In the genomic region with DNA sequence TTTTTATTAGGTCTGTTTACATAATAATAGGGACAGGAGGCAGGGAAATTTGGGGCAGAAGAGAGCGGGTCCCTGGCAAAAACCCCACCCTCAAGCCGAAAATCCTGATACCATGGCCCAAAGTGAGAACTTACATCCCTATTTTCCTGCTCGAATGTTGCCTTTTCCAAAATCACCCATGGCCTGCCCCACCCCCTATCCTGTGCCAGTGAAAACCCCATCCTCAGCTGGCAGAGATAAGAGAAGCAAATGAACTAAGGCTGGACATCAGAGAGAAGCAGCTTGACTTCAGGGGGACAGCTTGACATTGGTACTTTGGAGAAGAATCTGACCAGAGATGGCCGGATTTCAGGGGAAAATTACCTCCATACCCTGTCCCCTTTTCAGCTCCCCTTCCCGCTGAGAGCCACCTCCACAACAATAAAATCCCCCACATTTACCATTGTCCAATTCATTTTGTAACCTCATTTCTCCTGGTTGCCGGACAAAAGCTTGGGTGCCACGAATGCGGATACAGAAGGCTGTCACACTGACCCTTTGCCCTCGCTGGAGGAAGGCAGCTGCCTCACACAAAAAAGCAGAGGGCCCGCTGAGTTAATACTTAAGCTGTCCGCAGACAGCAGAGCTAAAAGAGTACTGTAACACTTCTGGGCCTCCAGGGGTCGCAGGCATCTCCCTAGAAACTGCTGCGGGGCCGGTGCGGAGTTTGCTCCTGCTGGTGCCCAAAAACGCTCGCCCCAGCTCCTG, we compare ENCODE assay signal across 1 cellular context.
TF ChIP-seq lines count a peak whose summit lies in the region.

No MANE protein-coding gene starts in this region.

TF ChIP-seq in H1, 55 proteins besides CTCF, POLR2A, EP300 and RAD21 (continued from another document):
- TF ChIP-seq CHD1 (IDR thresholded peaks at IDR 0.05; ENCODE audit: low read depth, low read length), result no peak
- TF ChIP-seq SIRT6 (IDR thresholded peaks at IDR 0.05; ENCODE audit: low read length), result no peak
- no peak for TF ChIP-seq GTF2F1 (IDR thresholded peaks at IDR 0.05; ENCODE audit: borderline replicate concordance, low read depth, low read length)
- TF ChIP-seq NANOG (IDR thresholded peaks at IDR 0.05; ENCODE audit: insufficient read depth, low read depth, low read length, poor library complexity, severe bottlenecking), result peak; percentile 5
- no peak for TF ChIP-seq TCF12 (IDR thresholded peaks at IDR 0.05; ENCODE audit: low read depth, low read length)
- TF ChIP-seq GABPA (IDR thresholded peaks at IDR 0.05; ENCODE audit: borderline replicate concordance, insufficient read depth, low read length), result no peak
- no peak for TF ChIP-seq SP4 (IDR thresholded peaks at IDR 0.05; ENCODE audit: low read length)
- no peak for TF ChIP-seq BACH1 (IDR thresholded peaks at IDR 0.05; ENCODE audit: low read length)
- TF ChIP-seq MAFK (IDR thresholded peaks at IDR 0.05; ENCODE audit: low read depth, low read length), result no peak
- no peak for TF ChIP-seq ASH2L (IDR thresholded peaks at IDR 0.05; ENCODE audit: low read length)
- no peak for TF ChIP-seq POU5F1 (IDR thresholded peaks at IDR 0.05; ENCODE audit: low read depth, low read length)
- no peak for TF ChIP-seq EGR1 (IDR thresholded peaks at IDR 0.05; ENCODE audit: borderline replicate concordance, low read depth, low read length)
- no peak for TF ChIP-seq CEBPB (IDR thresholded peaks at IDR 0.05; ENCODE audit: low read depth, low read length)
- TF ChIP-seq RFX5 (IDR thresholded peaks at IDR 0.05; ENCODE audit: borderline replicate concordance, low read depth, low read length), result no peak
- TF ChIP-seq JUND (IDR thresholded peaks at IDR 0.05; ENCODE audit: low read length), result 0 out of 2 replicates have a peak, but pooled peaks have one; percentile 9
- TF ChIP-seq, protein P1, sequence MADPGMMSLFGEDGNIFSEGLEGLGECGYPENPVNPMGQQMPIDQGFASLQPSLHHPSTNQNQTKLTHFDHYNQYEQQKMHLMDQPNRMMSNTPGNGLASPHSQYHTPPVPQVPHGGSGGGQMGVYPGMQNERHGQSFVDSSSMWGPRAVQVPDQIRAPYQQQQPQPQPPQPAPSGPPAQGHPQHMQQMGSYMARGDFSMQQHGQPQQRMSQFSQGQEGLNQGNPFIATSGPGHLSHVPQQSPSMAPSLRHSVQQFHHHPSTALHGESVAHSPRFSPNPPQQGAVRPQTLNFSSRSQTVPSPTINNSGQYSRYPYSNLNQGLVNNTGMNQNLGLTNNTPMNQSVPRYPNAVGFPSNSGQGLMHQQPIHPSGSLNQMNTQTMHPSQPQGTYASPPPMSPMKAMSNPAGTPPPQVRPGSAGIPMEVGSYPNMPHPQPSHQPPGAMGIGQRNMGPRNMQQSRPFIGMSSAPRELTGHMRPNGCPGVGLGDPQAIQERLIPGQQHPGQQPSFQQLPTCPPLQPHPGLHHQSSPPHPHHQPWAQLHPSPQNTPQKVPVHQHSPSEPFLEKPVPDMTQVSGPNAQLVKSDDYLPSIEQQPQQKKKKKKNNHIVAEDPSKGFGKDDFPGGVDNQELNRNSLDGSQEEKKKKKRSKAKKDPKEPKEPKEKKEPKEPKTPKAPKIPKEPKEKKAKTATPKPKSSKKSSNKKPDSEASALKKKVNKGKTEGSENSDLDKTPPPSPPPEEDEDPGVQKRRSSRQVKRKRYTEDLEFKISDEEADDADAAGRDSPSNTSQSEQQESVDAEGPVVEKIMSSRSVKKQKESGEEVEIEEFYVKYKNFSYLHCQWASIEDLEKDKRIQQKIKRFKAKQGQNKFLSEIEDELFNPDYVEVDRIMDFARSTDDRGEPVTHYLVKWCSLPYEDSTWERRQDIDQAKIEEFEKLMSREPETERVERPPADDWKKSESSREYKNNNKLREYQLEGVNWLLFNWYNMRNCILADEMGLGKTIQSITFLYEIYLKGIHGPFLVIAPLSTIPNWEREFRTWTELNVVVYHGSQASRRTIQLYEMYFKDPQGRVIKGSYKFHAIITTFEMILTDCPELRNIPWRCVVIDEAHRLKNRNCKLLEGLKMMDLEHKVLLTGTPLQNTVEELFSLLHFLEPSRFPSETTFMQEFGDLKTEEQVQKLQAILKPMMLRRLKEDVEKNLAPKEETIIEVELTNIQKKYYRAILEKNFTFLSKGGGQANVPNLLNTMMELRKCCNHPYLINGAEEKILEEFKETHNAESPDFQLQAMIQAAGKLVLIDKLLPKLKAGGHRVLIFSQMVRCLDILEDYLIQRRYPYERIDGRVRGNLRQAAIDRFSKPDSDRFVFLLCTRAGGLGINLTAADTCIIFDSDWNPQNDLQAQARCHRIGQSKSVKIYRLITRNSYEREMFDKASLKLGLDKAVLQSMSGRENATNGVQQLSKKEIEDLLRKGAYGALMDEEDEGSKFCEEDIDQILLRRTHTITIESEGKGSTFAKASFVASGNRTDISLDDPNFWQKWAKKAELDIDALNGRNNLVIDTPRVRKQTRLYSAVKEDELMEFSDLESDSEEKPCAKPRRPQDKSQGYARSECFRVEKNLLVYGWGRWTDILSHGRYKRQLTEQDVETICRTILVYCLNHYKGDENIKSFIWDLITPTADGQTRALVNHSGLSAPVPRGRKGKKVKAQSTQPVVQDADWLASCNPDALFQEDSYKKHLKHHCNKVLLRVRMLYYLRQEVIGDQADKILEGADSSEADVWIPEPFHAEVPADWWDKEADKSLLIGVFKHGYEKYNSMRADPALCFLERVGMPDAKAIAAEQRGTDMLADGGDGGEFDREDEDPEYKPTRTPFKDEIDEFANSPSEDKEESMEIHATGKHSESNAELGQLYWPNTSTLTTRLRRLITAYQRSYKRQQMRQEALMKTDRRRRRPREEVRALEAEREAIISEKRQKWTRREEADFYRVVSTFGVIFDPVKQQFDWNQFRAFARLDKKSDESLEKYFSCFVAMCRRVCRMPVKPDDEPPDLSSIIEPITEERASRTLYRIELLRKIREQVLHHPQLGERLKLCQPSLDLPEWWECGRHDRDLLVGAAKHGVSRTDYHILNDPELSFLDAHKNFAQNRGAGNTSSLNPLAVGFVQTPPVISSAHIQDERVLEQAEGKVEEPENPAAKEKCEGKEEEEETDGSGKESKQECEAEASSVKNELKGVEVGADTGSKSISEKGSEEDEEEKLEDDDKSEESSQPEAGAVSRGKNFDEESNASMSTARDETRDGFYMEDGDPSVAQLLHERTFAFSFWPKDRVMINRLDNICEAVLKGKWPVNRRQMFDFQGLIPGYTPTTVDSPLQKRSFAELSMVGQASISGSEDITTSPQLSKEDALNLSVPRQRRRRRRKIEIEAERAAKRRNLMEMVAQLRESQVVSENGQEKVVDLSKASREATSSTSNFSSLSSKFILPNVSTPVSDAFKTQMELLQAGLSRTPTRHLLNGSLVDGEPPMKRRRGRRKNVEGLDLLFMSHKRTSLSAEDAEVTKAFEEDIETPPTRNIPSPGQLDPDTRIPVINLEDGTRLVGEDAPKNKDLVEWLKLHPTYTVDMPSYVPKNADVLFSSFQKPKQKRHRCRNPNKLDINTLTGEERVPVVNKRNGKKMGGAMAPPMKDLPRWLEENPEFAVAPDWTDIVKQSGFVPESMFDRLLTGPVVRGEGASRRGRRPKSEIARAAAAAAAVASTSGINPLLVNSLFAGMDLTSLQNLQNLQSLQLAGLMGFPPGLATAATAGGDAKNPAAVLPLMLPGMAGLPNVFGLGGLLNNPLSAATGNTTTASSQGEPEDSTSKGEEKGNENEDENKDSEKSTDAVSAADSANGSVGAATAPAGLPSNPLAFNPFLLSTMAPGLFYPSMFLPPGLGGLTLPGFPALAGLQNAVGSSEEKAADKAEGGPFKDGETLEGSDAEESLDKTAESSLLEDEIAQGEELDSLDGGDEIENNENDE (IDR thresholded peaks at IDR 0.05; ENCODE audit: insufficient replicate concordance, low read length), result peak; percentile 60
- TF ChIP-seq, protein P2, sequence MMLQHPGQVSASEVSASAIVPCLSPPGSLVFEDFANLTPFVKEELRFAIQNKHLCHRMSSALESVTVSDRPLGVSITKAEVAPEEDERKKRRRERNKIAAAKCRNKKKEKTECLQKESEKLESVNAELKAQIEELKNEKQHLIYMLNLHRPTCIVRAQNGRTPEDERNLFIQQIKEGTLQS (IDR thresholded peaks at IDR 0.05; ENCODE audit: insufficient read depth, low read depth, low read length), result no peak
- TF ChIP-seq NRF1 (IDR thresholded peaks at IDR 0.05; ENCODE audit: low read depth, low read length), result no peak
- TF ChIP-seq KDM1A (IDR thresholded peaks at IDR 0.05; ENCODE audit: borderline replicate concordance, low read length), result no peak
- TF ChIP-seq CREB1 (IDR thresholded peaks at IDR 0.05), result no peak; the same call in 1 of the 2 replicates
- TF ChIP-seq RBBP5 (IDR thresholded peaks at IDR 0.05; ENCODE audit: borderline replicate concordance, low read depth, low read length), result no peak
- no peak for TF ChIP-seq CBX5 (IDR thresholded peaks at IDR 0.05; ENCODE audit: low read depth, low read length)
- TF ChIP-seq SIX5 (IDR thresholded peaks at IDR 0.05; ENCODE audit: low read depth, low read length), result no peak
- TF ChIP-seq TBP (IDR thresholded peaks at IDR 0.05; ENCODE audit: low read depth, low read length), result peak; percentile 82
- TF ChIP-seq RNF2 (IDR thresholded peaks at IDR 0.05; ENCODE audit: borderline replicate concordance, low read depth, low read length, missing control alignments, poor library complexity, severe bottlenecking), result no peak
